In genomic region chr14:61388976-61389576, GRCh38 we compare ENCODE assay signal across 11 cellular contexts.
DNase-seq lines count a peak whose midpoint lies in the region; ATAC-seq and TF ChIP-seq lines count a peak whose summit lies in the region.
"Had no signal": no experiment of that assay in that cellular context is flagged by ENCODE, and none has a peak within 500 bp of the region (broad histone marks: within the 10 kb centered on the region; RNA-seq: fewer than 3 reads in every experiment).

No MANE protein-coding gene starts in this region.

- peaks cover 45% of the 10 kb centered on the region for H3K36me3 Mint-ChIP-seq in activated CD8-positive, alpha-beta T cell treated with anti-CD3 and anti-CD28 coated beads for 36 hours (ENCODE audit: low read depth)
- H3K36me3 Mint-ChIP-seq in nephron progenitor cell (ENCODE audit: low read depth) = no peaks in the 10 kb centered on the region

- no peak for TF ChIP-seq POLR2A in lower leg skin (IDR thresholded peaks at IDR 0.05)

- H3K27me3 ChIP-seq in ACC112 (ENCODE audit: insufficient read depth, low read length) (no peaks in the 10 kb centered on the region), GM23248 (replicated peaks; ENCODE audit: insufficient read depth) (peaks cover 5% of the 10 kb centered on the region; the same call in 1 of the 2 replicates), left lung (no peaks in the 10 kb centered on the region)

- H3K4me3 ChIP-seq in ACC112 (ENCODE audit: low read depth, low read length) (no peak overlapping the region), GM23248 (no peak overlapping the region), left lung (no peak overlapping the region), lower leg skin (ENCODE audit: low read depth, poor library complexity, severe bottlenecking) (no peak overlapping the region)

- no peaks in the 10 kb centered on the region for H3K27me3 Mint-ChIP-seq in activated CD8-positive, alpha-beta T cell treated with anti-CD3 and anti-CD28 coated beads for 36 hours
- no peaks in the 10 kb centered on the region for H3K27me3 Mint-ChIP-seq in nephron progenitor cell (ENCODE audit: low read depth, poor library complexity)

- no peaks in the 10 kb centered on the region for H3K79me2 ChIP-seq in ACC112 (ENCODE audit: control insufficient read depth, insufficient read depth, low read length, unreplicated experiment)
- H3K79me2 ChIP-seq in GM23248 (ENCODE audit: insufficient read depth) = no peaks in the 10 kb centered on the region

- H4K20me1 ChIP-seq in GM23248 (ENCODE audit: insufficient read depth) = no peaks in the 10 kb centered on the region

- H3F3A ChIP-seq in GM23248 (ENCODE audit: insufficient read depth) = no peaks in the 10 kb centered on the region

- H2AFZ ChIP-seq in ACC112 (ENCODE audit: low read length, unreplicated experiment) (peak overlapping the region; percentile 29), GM23248 (no peak overlapping the region)

- no peak overlapping the region for H3K4me3 Mint-ChIP-seq in activated CD8-positive, alpha-beta T cell treated with anti-CD3 and anti-CD28 coated beads for 36 hours
- no peak overlapping the region for H3K4me3 Mint-ChIP-seq in nephron progenitor cell

- H3K9me3 Mint-ChIP-seq in activated CD8-positive, alpha-beta T cell treated with anti-CD3 and anti-CD28 coated beads for 36 hours = no peaks in the 10 kb centered on the region
- H3K9me3 Mint-ChIP-seq in nephron progenitor cell = no peaks in the 10 kb centered on the region

- ATAC-seq in activated CD8-positive, alpha-beta T cell treated with anti-CD3 and anti-CD28 coated beads for 36 hours = peak; percentile 12
- ATAC-seq in left lung = peak; percentile 32
- no peak for ATAC-seq in GM18870 (IDR thresholded peaks at IDR 0.05; ENCODE audit: unreplicated experiment)
- no peak for ATAC-seq in HG02981 (IDR thresholded peaks at IDR 0.05; ENCODE audit: unreplicated experiment)

- no peak overlapping the region for H3K27ac Mint-ChIP-seq in activated CD8-positive, alpha-beta T cell treated with anti-CD3 and anti-CD28 coated beads for 36 hours
- no peak overlapping the region for H3K27ac Mint-ChIP-seq in nephron progenitor cell

- H3K36me3 ChIP-seq in ACC112 (ENCODE audit: insufficient read depth, low read length) (no peaks in the 10 kb centered on the region), GM23248 (ENCODE audit: low read depth) (no peaks in the 10 kb centered on the region), left lung (no peaks in the 10 kb centered on the region)

- DNase-seq in GM23248 = peak; percentile 25
- peak; percentile 65 for DNase-seq in activated CD8-positive, alpha-beta T cell treated with anti-CD3 and anti-CD28 coated beads for 36 hours
- no peak for DNase-seq in left lung
- DNase-seq in nephron progenitor cell = no peak
- DNase-seq in lower leg skin (ENCODE audit: low spot score in 2 of 2) = no peak
- DNase-seq: GOT3, kidney, SIG-M5 had no signal

- peaks cover 19% of the 10 kb centered on the region for H3K4me1 ChIP-seq in ACC112 (ENCODE audit: control insufficient read depth, insufficient read depth, low read length, unreplicated experiment)
- H3K4me1 ChIP-seq in GM23248 (ENCODE audit: insufficient read depth) = peaks cover 7% of the 10 kb centered on the region
- H3K4me1 ChIP-seq in left lung = peaks cover 0 to 53% of the 10 kb centered on the region in 2 donors

- CTCF ChIA-PET in activated CD8-positive, alpha-beta T cell treated with anti-CD3 and anti-CD28 coated beads for 36 hours (lab: Charles Lee) = interaction anchor here (0.6 to 2.7 kb wide), 21 partner anchors 8 to 158 kb away, joined by 3 to 9 read pairs (median 3); no protein-coding TSS in a partner anchor

- H3K27ac ChIP-seq in ACC112 (ENCODE audit: low read depth, low read length) (peak overlapping the region; percentile 76), GM23248 (no peak overlapping the region), left lung (peak overlapping the region; percentile 39 to 58)

- in situ Hi-C loops in GM23248 (cut with MboI) = no loop called here

- H3K9me3 ChIP-seq in GM23248 (ENCODE audit: low read depth) (no peaks in the 10 kb centered on the region), left lung (no peaks in the 10 kb centered on the region)

- intact Hi-C loops in activated CD8-positive, alpha-beta T cell treated with anti-CD3 and anti-CD28 coated beads for 36 hours (cut with micrococcal nuclease) = loop anchor here (2.0 to 5.0 kb wide), 3 partner anchors 46 to 63 kb away; no protein-coding TSS in a partner anchor
- intact Hi-C loops in left lung (cut with DNase I) (no loop called here), lower leg skin (cut with DNase I; ENCODE audit: low total_unique reads) (no loop called here)

- peaks cover 37% of the 10 kb centered on the region for H3K4me1 Mint-ChIP-seq in activated CD8-positive, alpha-beta T cell treated with anti-CD3 and anti-CD28 coated beads for 36 hours (ENCODE audit: low read depth)
- H3K4me1 Mint-ChIP-seq in nephron progenitor cell = peaks cover 17% of the 10 kb centered on the region

- H3K9ac ChIP-seq in GM23248 = no peak overlapping the region

- TF ChIP-seq CTCF in activated CD8-positive, alpha-beta T cell treated with anti-CD3 and anti-CD28 coated beads for 36 hours (IDR thresholded peaks at IDR 0.05) = no peak
- TF ChIP-seq CTCF in left lung (IDR thresholded peaks at IDR 0.05) (no peak), nephron progenitor cell (IDR thresholded peaks at IDR 0.05) (no peak), lower leg skin (IDR thresholded peaks at IDR 0.05) (no peak)

- H3K9me2 ChIP-seq in GM23248 (ENCODE audit: insufficient read depth) = no peaks in the 10 kb centered on the region

- 70 to 74% methylated on average over 5 of the region's 5 CpGs for WGBS in GM23248 (ENCODE audit: low coverage in 1 of 2, low lambda C conversion rate in 2 of 2, missing lambda C conversion rate in 2 of 2), 2 experiments
- 64 to 70% methylated on average over 5 of the region's 5 CpGs for WGBS in lower leg skin, 2 donors

- POLR2A ChIA-PET in activated CD8-positive, alpha-beta T cell treated with anti-CD3 and anti-CD28 coated beads for 36 hours (lab: Charles Lee) = interaction anchor here (0.8 to 7.0 kb wide), 28 partner anchors 11 to 306 kb away, joined by 3 to 48 read pairs (median 5); partner anchors contain the start of gene HIF1A

- no peak overlapping the region for H3K4me2 ChIP-seq in GM23248 (ENCODE audit: unreplicated experiment)

Comparison
In these comparisons a context has a peak if more than half of its experiments do, and no peak if none do; other contexts are left out.
1. DNase-seq: peak in GM23248 (single experiment) and activated CD8-positive, alpha-beta T cell treated with anti-CD3 and anti-CD28 coated beads for 36 hours (single experiment); none in left lung (0 of 2), nephron progenitor cell (single experiment) and lower leg skin (0 of 2).
2. ATAC-seq: peak in activated CD8-positive, alpha-beta T cell treated with anti-CD3 and anti-CD28 coated beads for 36 hours (single experiment) and left lung (single experiment); none in GM18870 (single experiment) and HG02981 (single experiment).